Comparison of ENCODE assay signal across 8 cellular contexts in genomic region chr5:134070979-134071849, GRCh38. TPM values are rescaled to one million over a fixed set of nuclear protein-coding genes. Genes with fewer than 3 reads are reported as not detected.
DNase-seq lines count a peak whose midpoint lies in the region; ATAC-seq and TF ChIP-seq lines count a peak whose summit lies in the region.

No MANE protein-coding gene starts in this region.

- 15% methylated on average over 29 of the region's 42 CpGs; no CpG with 5 or more reads in 1 of the 2 donors for WGBS in transverse colon (ENCODE audit: low coverage in 1 of 2), 2 donors

- H3K4me1 ChIP-seq in mucosa of stomach (ENCODE audit: control insufficient read depth, insufficient read depth, low read length) (peaks cover 6% of the 10 kb centered on the region), transverse colon (peaks cover 0 to 8% (median 7%) of the 10 kb centered on the region in 4 donors)

- H3K36me3 ChIP-seq in mucosa of stomach (ENCODE audit: control insufficient read depth, insufficient read depth, low read length) (no peaks in the 10 kb centered on the region), transverse colon (no peaks in the 10 kb centered on the region)

- H3K4me3 ChIP-seq in GM12864 (ENCODE audit: low read depth, low read length) (peak overlapping the region; percentile 37), dorsolateral prefrontal cortex (peak overlapping the region in 58 of 59 donors; percentile 4 to 62 (median 42)), mucosa of stomach (ENCODE audit: low read length) (no peak overlapping the region), transverse colon (peak overlapping the region in 3 of 4 donors; percentile 1 to 37 (median 28))

- in situ Hi-C loops in transverse colon (cut with MboI; ENCODE audit: low pct_ligation_motif_present in 1 of 4, low pct_unique_long_range_greater_than_20kb in 1 of 4, low sequenced_read_pairs in 3 of 4) = no loop called here

- H3K27me3 ChIP-seq in dorsolateral prefrontal cortex (peaks cover 0 to 21% (median 6%) of the 10 kb centered on the region in 45 donors), mucosa of stomach (ENCODE audit: control insufficient read depth, insufficient read depth, low read length) (peaks cover 5% of the 10 kb centered on the region), transverse colon (peaks cover 31% of the 10 kb centered on the region)

- TF ChIP-seq RAD21 in Ishikawa (IDR thresholded peaks at IDR 0.05; ENCODE audit: low read depth) = no peak; the same call in 1 of the 2 replicates

- H3K9me3 ChIP-seq in mucosa of stomach (ENCODE audit: control insufficient read depth, low read length) (no peaks in the 10 kb centered on the region), transverse colon (no peaks in the 10 kb centered on the region)

- DNase-seq in GM12864 (ENCODE audit: low read depth) (no peak), dorsolateral prefrontal cortex (no peak), transverse colon (peak; percentile 14), HEK293T (ENCODE audit: extremely low spot score) (no peak), dermis blood vessel endothelial cell (no peak)

- ATAC-seq in HG03025 (IDR thresholded peaks at IDR 0.05; ENCODE audit: low FRiP score, unreplicated experiment) = no peak

- peak overlapping the region; percentile 60 for H3K9ac ChIP-seq in mucosa of stomach (ENCODE audit: low read length)

- TF ChIP-seq EP300 in Ishikawa (IDR thresholded peaks at IDR 0.05; ENCODE audit: borderline replicate concordance) (peak; percentile 16; the same call in 1 of the 2 replicates), transverse colon (IDR thresholded peaks at IDR 0.05; ENCODE audit: low read depth) (no peak)

- TF ChIP-seq CTCF in GM12864 (IDR thresholded peaks at IDR 0.05; ENCODE audit: low read depth, low read length, missing control alignments) (peak; percentile 2), dorsolateral prefrontal cortex (IDR thresholded peaks at IDR 0.05 in 54 of 56, conservative IDR thresholded peaks at IDR 0.05 in 2 of 56; ENCODE audit: low read depth in 1 of 56, partially characterized antibody in 56 of 56) (no peak), transverse colon (IDR thresholded peaks at IDR 0.05) (no peak)

- H3K27ac ChIP-seq in dorsolateral prefrontal cortex (no peak overlapping the region), transverse colon (peak overlapping the region in 1 of 4 donors; percentile 2)

- POLR2A ChIA-PET in HEK293T (lab: Yijun Ruan, JAX) = no interaction called here

- intact Hi-C loops in dorsolateral prefrontal cortex (cut with DNase I) = no loop called here
- intact Hi-C loops in transverse colon (cut with DNase I; ENCODE audit: low total_unique reads) = no loop called here

- CTCF ChIA-PET in HEK293T (lab: Yijun Ruan, JAX) = no interaction called here

- TF ChIP-seq POLR2A in transverse colon (IDR thresholded peaks at IDR 0.05) = no peak

TF ChIP-seq in Ishikawa, 13 proteins besides CTCF, POLR2A, EP300 and RAD21 (continues in another document):
- TF ChIP-seq TAF1 (IDR thresholded peaks at IDR 0.05; ENCODE audit: low read depth) = no peak; the same call in 1 of the 2 replicates
- peak; percentile 38; the same call in 1 of the 2 replicates for TF ChIP-seq TCF12 (IDR thresholded peaks at IDR 0.05; ENCODE audit: low read depth)
- no peak for TF ChIP-seq CREB1 (IDR thresholded peaks at IDR 0.05; ENCODE audit: low read depth)
- TF ChIP-seq USF1 (IDR thresholded peaks at IDR 0.05) = no peak
- no peak; the same call in 1 of the 2 replicates for TF ChIP-seq YY1 (IDR thresholded peaks at IDR 0.05; ENCODE audit: low read depth)
- TF ChIP-seq, protein P1, sequence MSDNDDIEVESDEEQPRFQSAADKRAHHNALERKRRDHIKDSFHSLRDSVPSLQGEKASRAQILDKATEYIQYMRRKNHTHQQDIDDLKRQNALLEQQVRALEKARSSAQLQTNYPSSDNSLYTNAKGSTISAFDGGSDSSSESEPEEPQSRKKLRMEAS (IDR thresholded peaks at IDR 0.05) = peak; percentile 33; the same call in 1 of the 2 replicates
- TF ChIP-seq FOXM1 (IDR thresholded peaks at IDR 0.05; ENCODE audit: borderline replicate concordance, low read depth) = no peak
- no peak for TF ChIP-seq CEBPB (IDR thresholded peaks at IDR 0.05)
- peak; percentile 82 for TF ChIP-seq EGR1 (IDR thresholded peaks at IDR 0.05)
- TF ChIP-seq NFIC (IDR thresholded peaks at IDR 0.05) = peak; percentile 32; the same call in 1 of the 2 replicates
- peak; percentile 87 for TF ChIP-seq ZBTB7A (IDR thresholded peaks at IDR 0.05; ENCODE audit: low read depth)
- TF ChIP-seq TEAD4 (IDR thresholded peaks at IDR 0.05) = no peak

TF ChIP-seq in HEK293T, 16 proteins besides CTCF, POLR2A, EP300 and RAD21:
- no peak for TF ChIP-seq SP1 (IDR thresholded peaks at IDR 0.05)
- TF ChIP-seq TARDBP (IDR thresholded peaks at IDR 0.05) = no peak
- TF ChIP-seq FOXM1 (IDR thresholded peaks at IDR 0.05; ENCODE audit: borderline replicate concordance) = no peak
- TF ChIP-seq FOXK2 (IDR thresholded peaks at IDR 0.05) = no peak
- TF ChIP-seq NFRKB (IDR thresholded peaks at IDR 0.05) = no peak
- TF ChIP-seq SUZ12 (IDR thresholded peaks at IDR 0.05) = no peak
- no peak for TF ChIP-seq L3MBTL2 (conservative IDR thresholded peaks at IDR 0.05)
- no peak for TF ChIP-seq BHLHE40 (IDR thresholded peaks at IDR 0.05; ENCODE audit: borderline replicate concordance)
- no peak for TF ChIP-seq ARNT (IDR thresholded peaks at IDR 0.05)
- no peak for TF ChIP-seq CTBP1 (IDR thresholded peaks at IDR 0.05; ENCODE audit: borderline replicate concordance)
- TF ChIP-seq HDGF (IDR thresholded peaks at IDR 0.05; ENCODE audit: borderline replicate concordance) = no peak

RNA-seq across cellular contexts. Expression of gene TCF7, which starts 43.3 kb away (rescaled TPM):
- 1 to 10 TPM in 115 of 120 experiments, under 1 TPM in 5; 0.75 to 9.0 (median 2.3) TPM for total RNA-seq in dorsolateral prefrontal cortex
- total RNA-seq in transverse colon = 1 to 10 TPM in 3 of 4 donors, under 1 TPM in 1; 0.60 to 7.1 (median 3.1) TPM
- total RNA-seq in dermis blood vessel endothelial cell = 0.19 and 0.34 TPM in 2 replicates
